ENCODE assay signal across 1 cellular context in the genomic region with DNA sequence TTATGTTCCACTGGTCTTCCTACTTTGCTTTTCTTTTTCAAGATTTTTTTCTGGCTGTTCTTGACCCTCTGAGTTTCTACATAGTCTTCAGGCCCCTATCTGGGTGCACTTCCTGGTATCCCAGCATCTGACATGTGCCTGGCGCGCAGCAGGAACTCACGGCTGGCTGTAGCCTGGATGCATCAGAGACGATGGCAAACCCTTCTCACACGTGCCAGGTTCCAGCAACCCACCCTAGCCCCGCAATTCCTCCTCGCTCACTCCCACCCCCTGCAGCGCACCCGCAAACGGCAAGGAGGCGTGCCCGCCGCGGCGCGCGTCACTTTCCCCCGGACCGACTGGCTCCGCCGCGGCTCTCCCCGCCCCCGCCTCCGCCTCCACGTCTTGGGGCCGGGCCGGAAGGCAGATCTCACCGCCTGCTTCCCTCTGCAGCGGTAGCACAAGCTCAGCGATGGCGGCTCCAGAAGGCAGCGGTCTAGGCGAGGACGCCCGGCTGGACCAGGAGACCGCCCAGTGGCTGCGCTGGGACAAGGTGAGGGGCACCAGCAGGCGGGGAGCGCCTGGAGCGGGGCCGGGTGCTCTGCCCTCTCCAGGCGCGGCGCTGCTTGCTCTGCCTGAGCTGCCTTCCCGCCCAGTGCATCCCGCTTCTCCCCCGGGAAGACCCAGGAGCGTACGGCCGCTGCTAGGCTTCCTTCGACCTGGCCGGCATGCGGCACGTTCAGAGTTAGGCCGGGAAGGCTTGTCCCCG.
TF ChIP-seq lines count a peak whose summit lies in the region.

A gene (plus strand): TSS at position 405 of the 748 bp plus-strand sequence. CDS start 47 bp downstream, at position 452.

TF ChIP-seq in Ishikawa, 13 proteins besides CTCF, POLR2A, EP300 and RAD21 (continued from another document):
- peak; percentile 6; the same call in 1 of the 2 replicates for TF ChIP-seq TEAD4 (IDR thresholded peaks at IDR 0.05)
- no peak for TF ChIP-seq NFIC (IDR thresholded peaks at IDR 0.05)
- peak; percentile 86 for TF ChIP-seq YY1 (IDR thresholded peaks at IDR 0.05; ENCODE audit: low read depth)
- peak; percentile 88 for TF ChIP-seq EGR1 (IDR thresholded peaks at IDR 0.05)
- TF ChIP-seq TCF12 (IDR thresholded peaks at IDR 0.05; ENCODE audit: low read depth), result no peak; the same call in 1 of the 2 replicates
- TF ChIP-seq, protein P1, sequence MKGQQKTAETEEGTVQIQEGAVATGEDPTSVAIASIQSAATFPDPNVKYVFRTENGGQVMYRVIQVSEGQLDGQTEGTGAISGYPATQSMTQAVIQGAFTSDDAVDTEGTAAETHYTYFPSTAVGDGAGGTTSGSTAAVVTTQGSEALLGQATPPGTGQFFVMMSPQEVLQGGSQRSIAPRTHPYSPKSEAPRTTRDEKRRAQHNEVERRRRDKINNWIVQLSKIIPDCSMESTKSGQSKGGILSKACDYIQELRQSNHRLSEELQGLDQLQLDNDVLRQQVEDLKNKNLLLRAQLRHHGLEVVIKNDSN (IDR thresholded peaks at IDR 0.05), result 0 out of 2 replicates have a peak, but pooled peaks have one; percentile 4
TF ChIP-seq in Ishikawa: peak in this region for 6.
